Comparison of ENCODE assay signal across 35 cellular contexts in the genomic region with DNA sequence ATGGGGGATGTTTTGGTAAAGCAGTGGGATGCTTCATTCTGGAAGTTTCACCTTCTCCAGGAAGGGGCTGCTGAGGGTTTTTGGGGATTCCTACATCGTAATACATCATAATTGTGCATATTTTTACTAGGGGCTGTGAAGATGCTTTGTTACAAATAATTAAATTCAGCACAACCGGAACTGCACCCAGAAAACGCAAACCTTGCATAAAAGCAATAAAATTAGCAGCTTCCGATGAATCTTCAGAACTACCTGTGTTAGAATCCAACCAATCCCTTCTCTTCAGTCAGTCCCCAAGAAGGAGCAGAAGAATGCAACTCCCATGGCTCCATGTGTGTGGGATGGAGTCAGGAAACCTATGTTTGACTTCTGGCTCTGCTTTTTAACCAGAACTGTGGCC. TPM values are rescaled to one million over a fixed set of nuclear protein-coding genes. Genes with fewer than 3 reads are reported as not detected.
"Had no signal": no experiment of that assay in that cellular context is flagged by ENCODE, and none has a peak within 500 bp of the region (broad histone marks: within the 10 kb centered on the region; RNA-seq: fewer than 3 reads in every experiment).

No MANE protein-coding gene starts in this region.

- H3K36me3 Mint-ChIP-seq: naive thymus-derived CD8-positive, alpha-beta T cell; natural killer cell treated with Interleukin-12 subunit alpha and Interleukin-12 subunit beta and Interleukin-15 and Interleukin-18, amount 100 ng/mL, for 72 hours; stimulated activated memory B cell treated with anti-CD40 and anti-IgM and Interleukin-4, amounts not matched to agents 10 μg/mL and 1 μg/mL and 100 μg/mL, for 72 hours; type B pancreatic cell had no signal

- H3K4me3 ChIP-seq: ovary, psoas muscle, skin epidermis, smooth muscle cell, spleen, suprapubic skin, testis, tibial artery, transverse colon, upper lobe of right lung, uterus had no signal

- H3K36me3 ChIP-seq: ovary, spleen, suprapubic skin, tibial artery, transverse colon, upper lobe of right lung, uterus had no signal

- H3K27me3 ChIP-seq: ovary, testis, transverse colon, uterus had no signal

- H3K9me3 ChIP-seq: ovary, psoas muscle, spleen, suprapubic skin, testis, tibial artery, transverse colon, upper lobe of right lung, uterus had no signal

- H3K4me3 Mint-ChIP-seq: naive thymus-derived CD8-positive, alpha-beta T cell; natural killer cell treated with Interleukin-12 subunit alpha and Interleukin-12 subunit beta and Interleukin-15 and Interleukin-18, amount 100 ng/mL, for 72 hours; nephron progenitor cell; neural crest cell; stimulated activated memory B cell treated with anti-CD40 and anti-IgM and Interleukin-4, amounts not matched to agents 10 μg/mL and 1 μg/mL and 100 μg/mL, for 72 hours; stimulated activated naive CD8-positive, alpha-beta T cell treated with anti-CD3 and anti-CD28 coated beads, Interleukin-15, amount 100 ng/mL, for 72 hours; type B pancreatic cell had no signal

- H3K4me1 Mint-ChIP-seq: nephron progenitor cell, neural crest cell had no signal

- H3K4me1 ChIP-seq: parathyroid adenoma, psoas muscle, spleen, suprapubic skin, testis, tibial artery, transverse colon, upper lobe of right lung, uterus had no signal

- ATAC-seq: naive thymus-derived CD8-positive, alpha-beta T cell; natural killer cell treated with Interleukin-12 subunit alpha and Interleukin-12 subunit beta and Interleukin-15 and Interleukin-18, amount 100 ng/mL, for 72 hours; psoas muscle; right cardiac atrium; sciatic nerve; stimulated activated naive CD8-positive, alpha-beta T cell treated with anti-CD3 and anti-CD28 coated beads, Interleukin-15, amount 100 ng/mL, for 72 hours; stimulated activated naive CD8-positive, alpha-beta T cell treated with anti-CD3 and anti-CD28 coated beads, Interleukin-15, Interleukin-2, amounts not matched to agents 100 U/mL and 50 U/mL, for 24 hours; upper lobe of right lung had no signal

- DNase-seq: naive thymus-derived CD8-positive, alpha-beta T cell; nephron progenitor cell; occipital lobe; ovary; psoas muscle; right cardiac atrium; spleen; stimulated activated CD4-positive, alpha-beta T cell treated with anti-CD3 and anti-CD28 coated beads, Interleukin-12 subunit alpha, Interleukin-12 subunit beta, amount 100 ng/mL, for 4 hours; stimulated activated CD4-positive, alpha-beta T cell treated with anti-CD3 and anti-CD28 coated beads, Interleukin-1b, Interleukin-23, amount 100 ng/mL, for 48 hours; stimulated activated CD4-positive, alpha-beta T cell treated with anti-CD3 and anti-CD28 coated beads, Interleukin-4, amount 100 ng/mL, for 1 hour; stimulated activated CD4-positive, alpha-beta T cell treated with anti-CD3 and anti-CD28 coated beads, Interleukin-4, amount 100 ng/mL, for 4 hours; stimulated activated CD8-positive, alpha-beta memory T cell treated with anti-CD3 and anti-CD28 coated beads, Interleukin-4, amount 100 ng/mL, for 48 hours; stimulated activated naive CD4-positive, alpha-beta T cell; stimulated activated naive CD8-positive, alpha-beta T cell treated with anti-CD3 and anti-CD28 coated beads, Interleukin-15, amount 100 ng/mL, for 72 hours; stimulated activated naive CD8-positive, alpha-beta T cell treated with anti-CD3 and anti-CD28 coated beads, Interleukin-15, Interleukin-2, amounts not matched to agents 100 U/mL and 50 U/mL, for 24 hours; substantia nigra; testis; tibial artery; transverse colon; upper lobe of right lung; uterus had no signal

- H3K27ac ChIP-seq: ovary, parathyroid adenoma, psoas muscle, skin epidermis, spleen, suprapubic skin, testis, tibial artery, transverse colon, upper lobe of right lung, uterus had no signal

- H3K9ac ChIP-seq: parathyroid adenoma had no signal

- H2AFZ ChIP-seq: parathyroid adenoma had no signal

- H3K9me3 Mint-ChIP-seq: type B pancreatic cell had no signal

- H3K79me2 ChIP-seq: parathyroid adenoma had no signal

- H3K27ac Mint-ChIP-seq: naive thymus-derived CD8-positive, alpha-beta T cell; natural killer cell treated with Interleukin-12 subunit alpha and Interleukin-12 subunit beta and Interleukin-15 and Interleukin-18, amount 100 ng/mL, for 72 hours; nephron progenitor cell; progenitor cell of endocrine pancreas; stimulated activated memory B cell treated with anti-CD40 and anti-IgM and Interleukin-4, amounts not matched to agents 10 μg/mL and 1 μg/mL and 100 μg/mL, for 72 hours; stimulated activated naive CD8-positive, alpha-beta T cell treated with anti-CD3 and anti-CD28 coated beads, Interleukin-15, amount 100 ng/mL, for 72 hours; type B pancreatic cell had no signal

- H3K4me2 ChIP-seq: smooth muscle cell had no signal

RNA-seq across cellular contexts. Expression of gene HMX3, which starts 48.4 kb away (rescaled TPM):
- total RNA-seq: naive thymus-derived CD8-positive, alpha-beta T cell; natural killer cell treated with Interleukin-12 subunit alpha and Interleukin-12 subunit beta and Interleukin-15 and Interleukin-18, amount 100 ng/mL, for 72 hours; neural crest cell; occipital lobe; osteoblast; progenitor cell of endocrine pancreas; psoas muscle; renal cortical epithelial cell; right cardiac atrium; sciatic nerve; smooth muscle cell; spleen; suprapubic skin; upper lobe of right lung; urinary bladder; uterus had no signal
- polyA plus RNA-seq: naive thymus-derived CD8-positive, alpha-beta T cell; ovary; psoas muscle; right cardiac atrium; smooth muscle cell; spleen; thymus; urinary bladder had no signal
